1 cellular context compared by ENCODE assay signal in the genomic region with DNA sequence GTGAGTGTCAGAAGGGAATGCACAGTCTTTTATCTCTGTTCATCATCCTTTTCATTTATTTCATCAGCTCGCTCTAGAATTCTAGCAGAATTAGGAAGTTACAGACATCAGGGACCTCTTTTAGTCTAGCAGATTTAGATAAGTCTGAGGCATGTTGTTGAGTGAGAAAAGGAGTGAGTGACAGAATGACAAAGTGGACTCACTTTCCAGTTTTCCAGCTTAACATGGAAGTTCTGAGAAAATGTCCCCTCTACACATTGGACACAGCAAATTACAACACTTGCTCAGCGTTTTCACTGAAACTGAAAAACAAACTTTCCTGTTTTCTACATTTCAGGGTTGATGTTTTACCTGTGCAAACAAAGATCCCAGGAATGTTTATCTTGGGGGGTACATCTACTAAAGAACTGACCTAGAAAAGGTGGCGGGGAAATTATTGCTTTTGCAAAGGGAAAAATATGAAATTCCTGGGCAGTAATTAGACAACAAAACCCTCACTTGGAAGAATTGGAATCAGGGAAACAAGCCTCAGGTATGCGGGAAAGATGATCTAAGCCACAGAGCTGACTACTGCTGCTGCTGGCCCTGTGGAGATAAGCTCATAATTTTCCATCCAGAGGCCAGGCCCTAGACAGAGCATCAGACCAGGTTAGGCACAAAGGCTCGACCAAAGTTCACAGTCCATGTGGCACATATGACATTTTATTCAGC.
A peak's percentile ranks its signal among the peaks of the same experiment; 100 is the strongest.
TF ChIP-seq lines count a peak whose summit lies in the region.

No MANE protein-coding gene starts in this region.

TF ChIP-seq in HepG2, 621 proteins besides CTCF, POLR2A, EP300 and RAD21 (continued from another document and continues in another):
- TF ChIP-seq DRAP1 (CRISPR knock-in tag; IDR thresholded peaks at IDR 0.05) = peak; percentile 83
- TF ChIP-seq SAP130 (CRISPR knock-in tag; IDR thresholded peaks at IDR 0.05; ENCODE audit: low read depth) = peak; percentile 76
- TF ChIP-seq ASH2L (IDR thresholded peaks at IDR 0.05; ENCODE audit: insufficient read length, low read depth, low read length) = peak; percentile 96
- no peak for TF ChIP-seq GMEB2 (CRISPR knock-in tag; IDR thresholded peaks at IDR 0.05; ENCODE audit: low read depth)
- TF ChIP-seq LCORL (IDR thresholded peaks at IDR 0.05) = no peak
- TF ChIP-seq LCORL (CRISPR knock-in tag; IDR thresholded peaks at IDR 0.05) = peak; percentile 40; the same call in 1 of the 2 replicates
- no peak for TF ChIP-seq ZNF670 (CRISPR knock-in tag; IDR thresholded peaks at IDR 0.05; ENCODE audit: borderline replicate concordance)
- TF ChIP-seq HDAC2 (CRISPR knock-in tag; IDR thresholded peaks at IDR 0.05) = peak; percentile 65
- no peak for TF ChIP-seq ZNF234 (CRISPR knock-in tag; conservative IDR thresholded peaks at IDR 0.05)
- TF ChIP-seq SNAPC2 (CRISPR knock-in tag; IDR thresholded peaks at IDR 0.05) = 0 out of 2 replicates have a peak, but pooled peaks have one; percentile 42
- no peak for TF ChIP-seq CAMTA2 (CRISPR knock-in tag; IDR thresholded peaks at IDR 0.05; ENCODE audit: borderline replicate concordance)
- no peak; the same call in none of the 2 replicates for TF ChIP-seq ZBTB25 (CRISPR knock-in tag; IDR thresholded peaks at IDR 0.05)
- no peak for TF ChIP-seq REPIN1 (CRISPR knock-in tag; IDR thresholded peaks at IDR 0.05; ENCODE audit: borderline replicate concordance, low read depth)
- TF ChIP-seq ZBTB40 (IDR thresholded peaks at IDR 0.05) = no peak
- no peak; the same call in 1 of the 2 replicates for TF ChIP-seq ZBTB40 (CRISPR knock-in tag; IDR thresholded peaks at IDR 0.05)
- TF ChIP-seq ZNF564 (CRISPR knock-in tag; IDR thresholded peaks at IDR 0.05) = no peak
- TF ChIP-seq EEA1 (CRISPR knock-in tag; IDR thresholded peaks at IDR 0.05; ENCODE audit: borderline replicate concordance) = no peak
- TF ChIP-seq YEATS4 (CRISPR knock-in tag; IDR thresholded peaks at IDR 0.05; ENCODE audit: borderline replicate concordance) = peak; percentile 50; the same call in 1 of the 2 replicates
- TF ChIP-seq ZNF124 (CRISPR knock-in tag; IDR thresholded peaks at IDR 0.05) = peak; percentile 45; the same call in 1 of the 2 replicates
- no peak for TF ChIP-seq ZNF354B (CRISPR knock-in tag; IDR thresholded peaks at IDR 0.05)
- peak; percentile 84 for TF ChIP-seq FOXA3 (CRISPR knock-in tag; IDR thresholded peaks at IDR 0.05)
- no peak for TF ChIP-seq SSRP1 (CRISPR knock-in tag; IDR thresholded peaks at IDR 0.05)
- TF ChIP-seq NCOA1 (CRISPR knock-in tag; IDR thresholded peaks at IDR 0.05) = no peak
- TF ChIP-seq ZNF510 (CRISPR knock-in tag; IDR thresholded peaks at IDR 0.05; ENCODE audit: low read depth) = no peak
- TF ChIP-seq BCL6 (CRISPR knock-in tag; IDR thresholded peaks at IDR 0.05) = peak; percentile 85
- TF ChIP-seq ARID2 (CRISPR knock-in tag; IDR thresholded peaks at IDR 0.05; ENCODE audit: borderline replicate concordance) = 0 out of 2 replicates have a peak, but pooled peaks have one; percentile 45
- TF ChIP-seq, protein P1, sequence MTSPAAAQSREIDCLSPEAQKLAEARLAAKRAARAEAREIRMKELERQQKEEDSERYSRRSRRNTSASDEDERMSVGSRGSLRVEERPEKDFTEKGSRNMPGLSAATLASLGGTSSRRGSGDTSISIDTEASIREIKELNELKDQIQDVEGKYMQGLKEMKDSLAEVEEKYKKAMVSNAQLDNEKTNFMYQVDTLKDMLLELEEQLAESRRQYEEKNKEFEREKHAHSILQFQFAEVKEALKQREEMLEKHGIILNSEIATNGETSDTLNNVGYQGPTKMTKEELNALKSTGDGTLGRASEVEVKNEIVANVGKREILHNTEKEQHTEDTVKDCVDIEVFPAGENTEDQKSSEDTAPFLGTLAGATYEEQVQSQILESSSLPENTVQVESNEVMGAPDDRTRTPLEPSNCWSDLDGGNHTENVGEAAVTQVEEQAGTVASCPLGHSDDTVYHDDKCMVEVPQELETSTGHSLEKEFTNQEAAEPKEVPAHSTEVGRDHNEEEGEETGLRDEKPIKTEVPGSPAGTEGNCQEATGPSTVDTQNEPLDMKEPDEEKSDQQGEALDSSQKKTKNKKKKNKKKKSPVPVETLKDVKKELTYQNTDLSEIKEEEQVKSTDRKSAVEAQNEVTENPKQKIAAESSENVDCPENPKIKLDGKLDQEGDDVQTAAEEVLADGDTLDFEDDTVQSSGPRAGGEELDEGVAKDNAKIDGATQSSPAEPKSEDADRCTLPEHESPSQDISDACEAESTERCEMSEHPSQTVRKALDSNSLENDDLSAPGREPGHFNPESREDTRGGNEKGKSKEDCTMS (CRISPR knock-in tag; conservative IDR thresholded peaks at IDR 0.05) = no peak
- TF ChIP-seq KAT8 (CRISPR knock-in tag; IDR thresholded peaks at IDR 0.05) = peak; percentile 42; the same call in 1 of the 2 replicates
- no peak for TF ChIP-seq ZNF235 (CRISPR knock-in tag; IDR thresholded peaks at IDR 0.05; ENCODE audit: borderline replicate concordance)
- TF ChIP-seq TP53 (CRISPR knock-in tag; conservative IDR thresholded peaks at IDR 0.05) = no peak
- 0 out of 2 replicates have a peak, but pooled peaks have one; percentile 49 for TF ChIP-seq ZC3H4 (CRISPR knock-in tag; IDR thresholded peaks at IDR 0.05; ENCODE audit: borderline replicate concordance)
- peak; percentile 56; the same call in 1 of the 2 replicates for TF ChIP-seq DPF2 (CRISPR knock-in tag; IDR thresholded peaks at IDR 0.05; ENCODE audit: borderline replicate concordance, low read depth)
- no peak for TF ChIP-seq ATF7-NPFF (CRISPR knock-in tag; IDR thresholded peaks at IDR 0.05; ENCODE audit: low read depth)
- peak; percentile 32; the same call in 1 of the 2 replicates for TF ChIP-seq ZNF574 (CRISPR knock-in tag; IDR thresholded peaks at IDR 0.05)
- peak; percentile 27; the same call in 1 of the 2 replicates for TF ChIP-seq ZNF788 (CRISPR knock-in tag; IDR thresholded peaks at IDR 0.05; ENCODE audit: borderline replicate concordance)
- TF ChIP-seq ZSCAN20 (CRISPR knock-in tag; IDR thresholded peaks at IDR 0.05; ENCODE audit: borderline replicate concordance) = no peak
- no peak for TF ChIP-seq ZNF431 (CRISPR knock-in tag; IDR thresholded peaks at IDR 0.05; ENCODE audit: borderline replicate concordance, low read depth)
- no peak for TF ChIP-seq ZNF629 (CRISPR knock-in tag; conservative IDR thresholded peaks at IDR 0.05)
- peak; percentile 91 for TF ChIP-seq NFIC (IDR thresholded peaks at IDR 0.05; ENCODE audit: low read length)
- TF ChIP-seq HOMEZ (CRISPR knock-in tag; IDR thresholded peaks at IDR 0.05; ENCODE audit: low read depth) = peak; percentile 28; the same call in 1 of the 2 replicates
- TF ChIP-seq GPN1 (CRISPR knock-in tag; IDR thresholded peaks at IDR 0.05; ENCODE audit: borderline replicate concordance) = no peak
